27 cellular contexts compared by ENCODE assay signal in the genomic region with DNA sequence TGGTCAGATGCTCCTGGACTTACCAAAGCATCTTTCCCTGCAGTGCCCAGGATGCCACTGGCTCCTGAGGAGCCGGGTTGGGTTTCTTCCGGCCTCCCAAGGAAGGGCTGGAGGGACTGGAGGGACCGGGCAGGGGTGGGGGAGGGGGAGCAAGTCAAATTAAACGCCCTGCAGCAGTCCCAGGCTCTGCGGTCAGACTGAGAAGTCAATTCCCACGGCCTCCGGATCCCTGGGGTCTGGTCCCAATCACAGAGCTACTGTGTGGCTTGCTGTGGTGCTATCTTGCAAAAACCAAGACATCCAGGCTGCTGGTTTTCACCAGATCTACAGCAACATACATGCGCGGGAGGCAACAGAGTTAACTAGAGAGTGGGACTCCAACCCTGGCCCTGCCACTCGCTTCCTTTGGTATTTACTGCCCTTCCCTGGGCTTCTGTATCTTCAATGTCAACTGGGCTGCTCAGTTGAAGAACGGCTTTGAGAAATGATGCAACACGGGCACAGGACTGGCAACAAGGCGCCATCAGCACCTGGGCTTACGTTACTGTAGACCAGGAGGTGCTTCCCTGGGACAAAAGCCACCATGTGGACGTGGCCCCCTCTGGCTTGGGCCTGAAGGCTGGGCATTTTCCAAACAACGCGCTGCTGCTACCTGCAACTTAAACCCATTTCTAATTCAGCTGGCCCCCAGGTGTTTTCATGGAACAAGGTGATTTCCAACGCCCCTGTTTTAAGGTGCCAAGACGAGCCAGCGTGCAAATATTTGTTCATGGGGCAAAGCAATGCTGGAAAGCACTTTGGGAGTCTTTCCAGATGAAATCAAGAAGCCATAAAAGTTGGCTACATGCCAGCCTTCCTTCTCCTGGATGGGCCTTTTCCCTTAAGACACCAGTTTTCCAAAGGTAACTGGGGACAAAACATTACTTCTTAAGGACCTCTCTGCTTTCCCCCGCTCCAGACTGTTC. TPM values are rescaled to one million over a fixed set of nuclear protein-coding genes. Genes with fewer than 3 reads are reported as not detected.
DNase-seq lines count a peak whose midpoint lies in the region; ATAC-seq and TF ChIP-seq lines count a peak whose summit lies in the region.
"Had no signal": no experiment of that assay in that cellular context is flagged by ENCODE, and none has a peak within 500 bp of the region (broad histone marks: within the 10 kb centered on the region; RNA-seq: fewer than 3 reads in every experiment).

No MANE protein-coding gene starts in this region.

- no peak for ATAC-seq in activated CD8-positive, alpha-beta T cell treated with anti-CD3 and anti-CD28 coated beads, Interleukin-2, amount 10 ng/mL, durations not matched to agents 7 days and 5 days
- ATAC-seq in HG03280 (IDR thresholded peaks at IDR 0.05; ENCODE audit: unreplicated experiment), result no peak
- ATAC-seq: activated CD4-positive, CD25-positive, alpha-beta regulatory T cell treated with anti-CD3 and anti-CD28 coated beads, Interleukin-2, amount 50 U/mL, for 24 hours; stimulated activated naive B cell treated with anti-CD40 and anti-IgM and Interleukin-4, amounts not matched to agents 10 μg/mL and 1 μg/mL and 100 μg/mL, for 72 hours had no signal

- no peak overlapping the region for H4K5ac ChIP-seq in H9 (ENCODE audit: insufficient read length, low read depth, low read length)

- H3T11ph ChIP-seq in H9 (ENCODE audit: low read length), result no peak overlapping the region

- H2AFZ ChIP-seq in H9 (ENCODE audit: low read length) (no peak overlapping the region), neural progenitor cell (replicated peaks) (no peak overlapping the region)

- POLR2A ChIA-PET in activated CD8-positive, alpha-beta T cell treated with anti-CD3 and anti-CD28 coated beads, Interleukin-2, amount 10 ng/mL, durations not matched to agents 7 days and 5 days (lab: Charles Lee), result interaction anchor here (1.1 kb wide), 1 partner anchor 9 kb away, joined by 5 read pairs; no protein-coding TSS in a partner anchor

- H3K9me3 Mint-ChIP-seq in activated T-cell treated with anti-CD3 and anti-CD28 coated beads, Interleukin-2, amount 50 U/mL, for 24 hours, result no peaks in the 10 kb centered on the region
- H3K9me3 Mint-ChIP-seq in H9, result no peaks in the 10 kb centered on the region
- no peaks in the 10 kb centered on the region for H3K9me3 Mint-ChIP-seq in activated CD8-positive, alpha-beta T cell treated with anti-CD3 and anti-CD28 coated beads, Interleukin-2, amount 10 ng/mL, durations not matched to agents 7 days and 5 days (ENCODE audit: insufficient read depth)
- H3K9me3 Mint-ChIP-seq in neural progenitor cell, result no peaks in the 10 kb centered on the region
- H3K9me3 Mint-ChIP-seq: stimulated activated naive B cell treated with anti-CD40 and anti-IgM and Interleukin-4, amounts not matched to agents 10 μg/mL and 1 μg/mL and 100 μg/mL, for 72 hours; T-helper 2 cell treated with Interferon-gamma antibody and Interleukin-4, amounts not matched to agents 5 μg/mL and 100 μg/mL, for 36 hours had no signal

- no peak overlapping the region for H3K56ac ChIP-seq in H9 (ENCODE audit: insufficient read length, low read depth, low read length)

- H3K4me1 Mint-ChIP-seq in activated T-cell treated with anti-CD3 and anti-CD28 coated beads, Interleukin-2, amount 50 U/mL, for 24 hours (ENCODE audit: low read depth), result peaks cover 32% of the 10 kb centered on the region
- H3K4me1 Mint-ChIP-seq in H9 (peaks cover 29 to 36% of the 10 kb centered on the region in 2 experiments), neural progenitor cell (peaks cover 2% of the 10 kb centered on the region)
- H3K4me1 Mint-ChIP-seq in activated CD8-positive, alpha-beta T cell treated with anti-CD3 and anti-CD28 coated beads, Interleukin-2, amount 10 ng/mL, durations not matched to agents 7 days and 5 days (ENCODE audit: low read depth), result peaks cover 18% of the 10 kb centered on the region

- H3K14ac ChIP-seq in H9 (ENCODE audit: insufficient read depth, low read length), result no peak overlapping the region; the same call in 1 of the 2 replicates

- H4K8ac ChIP-seq in H9 (replicated peaks; ENCODE audit: insufficient read length, low read depth, low read length), result no peak overlapping the region

- intact Hi-C loops in ascending aorta (cut with DNase I), result no loop called here

- no peak for DNase-seq in activated T-cell treated with anti-CD3 and anti-CD28 coated beads, Interleukin-2, amount 50 U/mL, for 24 hours
- no peak for DNase-seq in activated T-cell treated with anti-CD3 and anti-CD28 coated beads, Interleukin-2, amount 50 U/mL, for 48 hours
- DNase-seq in H9 (no peak), neural progenitor cell (ENCODE audit: low spot score) (no peak), anterior cingulate cortex (lab: John Stamatoyannopoulos, UW) (no peak), ascending aorta (ENCODE audit: low spot score in 2 of 2) (no peak)
- DNase-seq in activated CD8-positive, alpha-beta T cell treated with anti-CD3 and anti-CD28 coated beads, Interleukin-2, amount 10 ng/mL, durations not matched to agents 7 days and 5 days, result no peak
- DNase-seq: activated gamma-delta T cell; hypothalamus; KG1; kidney glomerular epithelial cell; NCI-H1092; NCI-H2029 treated with DMSO at 0.1 percent for 48 hours; NCI-H524 treated with DMSO at 0.1 percent for 48 hours; OCI-M1; stimulated activated CD4-positive, alpha-beta T cell treated with anti-CD3 and anti-CD28 coated beads, Interleukin-15, amount 100 ng/mL, for 24 hours; stimulated activated naive B cell treated with anti-CD40 and anti-IgM and Interleukin-4, amounts not matched to agents 10 μg/mL and 1 μg/mL and 100 μg/mL, for 72 hours had no signal

- H3K79me1 ChIP-seq in H9 (ENCODE audit: insufficient read depth, low read depth, low read length, poor library complexity, severe bottlenecking), result peaks cover 13% of the 10 kb centered on the region

- H3K4ac ChIP-seq in H9 (ENCODE audit: low read depth, low read length), result no peak overlapping the region

- H3K4me3 Mint-ChIP-seq in activated T-cell treated with anti-CD3 and anti-CD28 coated beads, Interleukin-2, amount 50 U/mL, for 24 hours, result no peak overlapping the region
- H3K4me3 Mint-ChIP-seq in H9 (no peak overlapping the region), neural progenitor cell (no peak overlapping the region)
- H3K4me3 Mint-ChIP-seq in activated CD8-positive, alpha-beta T cell treated with anti-CD3 and anti-CD28 coated beads, Interleukin-2, amount 10 ng/mL, durations not matched to agents 7 days and 5 days, result no peak overlapping the region
- H3K4me3 Mint-ChIP-seq: stimulated activated naive B cell treated with anti-CD40 and anti-IgM and Interleukin-4, amounts not matched to agents 10 μg/mL and 1 μg/mL and 100 μg/mL, for 72 hours; T-helper 2 cell treated with Interferon-gamma antibody and Interleukin-4, amounts not matched to agents 5 μg/mL and 100 μg/mL, for 36 hours had no signal

- peaks cover 11% of the 10 kb centered on the region for H3F3A ChIP-seq in neural progenitor cell (ENCODE audit: low read depth)

- H3K27me3 ChIP-seq in H9 (ENCODE audit: insufficient read depth, low read length) (no peaks in the 10 kb centered on the region), neural progenitor cell (no peaks in the 10 kb centered on the region), ascending aorta (no peaks in the 10 kb centered on the region)
- H3K27me3 ChIP-seq: SJSA1, tibial nerve had no signal

- no peak overlapping the region for H2BK5ac ChIP-seq in H9 (ENCODE audit: insufficient read length, low read length)

- H3K27ac ChIP-seq in H9 (ENCODE audit: insufficient read length, low read depth, low read length) (no peak overlapping the region), neural progenitor cell (no peak overlapping the region), ascending aorta (no peak overlapping the region)
- H3K27ac ChIP-seq: HL-60, SJSA1, tibial nerve had no signal

- no peak overlapping the region for H2AK5ac ChIP-seq in H9 (ENCODE audit: insufficient read length, low read length)

- no peak overlapping the region for H3K4me2 ChIP-seq in H9 (ENCODE audit: insufficient read depth, insufficient read length, low read length)
- no peak overlapping the region for H3K4me2 ChIP-seq in neural progenitor cell

- no peak overlapping the region for H2BK20ac ChIP-seq in H9 (ENCODE audit: low read depth, low read length, poor library complexity, severe bottlenecking)

- H3K9ac ChIP-seq in H9 (ENCODE audit: extremely low read depth, insufficient read length, low read length) (no peak overlapping the region), neural progenitor cell (no peak overlapping the region)

- no peak overlapping the region for H4K91ac ChIP-seq in H9 (ENCODE audit: insufficient read length, low read depth, low read length)

- H3K23ac ChIP-seq in H9 (ENCODE audit: insufficient read length, low read depth, low read length), result no peak overlapping the region

- H3K27me3 Mint-ChIP-seq in activated T-cell treated with anti-CD3 and anti-CD28 coated beads, Interleukin-2, amount 50 U/mL, for 24 hours, result no peaks in the 10 kb centered on the region
- H3K27me3 Mint-ChIP-seq in H9 (ENCODE audit: low read depth) (no peaks in the 10 kb centered on the region; the same call in 1 of the 2 replicates), neural progenitor cell (ENCODE audit: insufficient read depth, low read depth) (peaks cover 8% of the 10 kb centered on the region)
- H3K27me3 Mint-ChIP-seq in activated CD8-positive, alpha-beta T cell treated with anti-CD3 and anti-CD28 coated beads, Interleukin-2, amount 10 ng/mL, durations not matched to agents 7 days and 5 days (ENCODE audit: low read depth), result no peaks in the 10 kb centered on the region
- H3K27me3 Mint-ChIP-seq: stimulated activated naive B cell treated with anti-CD40 and anti-IgM and Interleukin-4, amounts not matched to agents 10 μg/mL and 1 μg/mL and 100 μg/mL, for 72 hours had no signal

- H3K4me1 ChIP-seq in H9 (ENCODE audit: insufficient read depth, low read length), result peaks cover 8% of the 10 kb centered on the region; the same call in 1 of the 2 replicates
- no peaks in the 10 kb centered on the region for H3K4me1 ChIP-seq in neural progenitor cell
- H3K4me1 ChIP-seq in ascending aorta, result no peaks in the 10 kb centered on the region
- H3K4me1 ChIP-seq: SJSA1 had no signal

- H3K4me3 ChIP-seq in neural progenitor cell (no peak overlapping the region), ascending aorta (no peak overlapping the region)
- H3K4me3 ChIP-seq: SJSA1, tibial nerve had no signal

- no peaks in the 10 kb centered on the region for H3K23me2 ChIP-seq in H9 (ENCODE audit: insufficient read length, low read depth, low read length, poor library complexity, severe bottlenecking)

- H2BK15ac ChIP-seq in H9 (ENCODE audit: low read depth, low read length), result no peak overlapping the region

- peak overlapping the region; percentile 76 for H3K27ac Mint-ChIP-seq in activated T-cell treated with anti-CD3 and anti-CD28 coated beads, Interleukin-2, amount 50 U/mL, for 24 hours
- H3K27ac Mint-ChIP-seq in H9 (peak overlapping the region; percentile 66 to 80 (median 71)), neural progenitor cell (peak overlapping the region; percentile 46)
- peak overlapping the region; percentile 18 for H3K27ac Mint-ChIP-seq in activated CD8-positive, alpha-beta T cell treated with anti-CD3 and anti-CD28 coated beads, Interleukin-2, amount 10 ng/mL, durations not matched to agents 7 days and 5 days
- H3K27ac Mint-ChIP-seq: stimulated activated naive B cell treated with anti-CD40 and anti-IgM and Interleukin-4, amounts not matched to agents 10 μg/mL and 1 μg/mL and 100 μg/mL, for 72 hours; T-helper 2 cell treated with Interferon-gamma antibody and Interleukin-4, amounts not matched to agents 5 μg/mL and 100 μg/mL, for 36 hours had no signal

- WGBS in H9 (ENCODE audit: extremely low coverage, insufficient read length, low lambda C conversion rate), result no CpG with 5 or more reads among the region's 21 CpGs

- H3K36me3 ChIP-seq in neural progenitor cell (no peaks in the 10 kb centered on the region), ascending aorta (peaks cover 41 to 49% of the 10 kb centered on the region in 2 donors)

- H3K79me2 ChIP-seq in H9 (ENCODE audit: insufficient read depth, low read length) (peaks cover 59% of the 10 kb centered on the region; the same call in 1 of the 2 replicates), neural progenitor cell (ENCODE audit: low read depth) (peaks cover 91% of the 10 kb centered on the region)

- H2BK120ac ChIP-seq in H9 (ENCODE audit: low read depth, low read length, poor library complexity, severe bottlenecking), result no peak overlapping the region

- CTCF ChIA-PET in activated CD8-positive, alpha-beta T cell treated with anti-CD3 and anti-CD28 coated beads, Interleukin-2, amount 10 ng/mL, durations not matched to agents 7 days and 5 days (lab: Charles Lee), result no interaction called here

- H2BK12ac ChIP-seq in H9 (ENCODE audit: insufficient read length, low read depth, low read length), result no peak overlapping the region

- H3K9me3 ChIP-seq in H9 (ENCODE audit: control insufficient read depth, low read depth, low read length) (no peaks in the 10 kb centered on the region), neural progenitor cell (ENCODE audit: low read depth) (no peaks in the 10 kb centered on the region), ascending aorta (no peaks in the 10 kb centered on the region)
- H3K9me3 ChIP-seq: SJSA1, tibial nerve had no signal

- peaks cover 6% of the 10 kb centered on the region for H4K20me1 ChIP-seq in H9 (ENCODE audit: control insufficient read depth, insufficient read depth, insufficient read length)
- H4K20me1 ChIP-seq in neural progenitor cell (ENCODE audit: low read depth), result peaks cover 97% of the 10 kb centered on the region

- no peak overlapping the region for H3K18ac ChIP-seq in H9 (ENCODE audit: insufficient read length, low read depth, low read length)

- peaks cover 87% of the 10 kb centered on the region for H3K36me3 Mint-ChIP-seq in activated T-cell treated with anti-CD3 and anti-CD28 coated beads, Interleukin-2, amount 50 U/mL, for 24 hours (ENCODE audit: low read depth)
- H3K36me3 Mint-ChIP-seq in H9 (ENCODE audit: insufficient read depth in 1 of 3, low read depth in 3 of 3), result peaks cover 67 to 89% (median 86%) of the 10 kb centered on the region in 3 experiments
- peaks cover 61% of the 10 kb centered on the region for H3K36me3 Mint-ChIP-seq in activated CD8-positive, alpha-beta T cell treated with anti-CD3 and anti-CD28 coated beads, Interleukin-2, amount 10 ng/mL, durations not matched to agents 7 days and 5 days (ENCODE audit: low read depth)
- peaks cover 41% of the 10 kb centered on the region for H3K36me3 Mint-ChIP-seq in neural progenitor cell

- no peak for TF ChIP-seq CTCF in H9 (conservative IDR thresholded peaks at IDR 0.05)
- no peak for TF ChIP-seq CTCF in neural progenitor cell (IDR thresholded peaks at IDR 0.05)
- TF ChIP-seq CTCF in ascending aorta (IDR thresholded peaks at IDR 0.05), result no peak

RNA-seq across cellular contexts. Expression of a gene that starts 11.5 kb away (rescaled TPM):
- total RNA-seq in H9 (2021) (473 and 474 TPM in 2 replicates), neural progenitor cell (ENCODE audit: low replicate concordance) (126 and 165 TPM in 2 replicates), ascending aorta (57.2 TPM)
- 100 to 1,000 TPM; 151 to 152 TPM for total RNA-seq in activated CD8-positive, alpha-beta T cell treated with anti-CD3 and anti-CD28 coated beads, Interleukin-2, amount 10 ng/mL, durations not matched to agents 7 days and 5 days

RNA-seq across cellular contexts. Expression of a gene that starts 56.0 kb away (rescaled TPM):
- total RNA-seq in H9 (2021) (not detected in 2 replicates), neural progenitor cell (ENCODE audit: low replicate concordance) (not detected in 2 replicates), ascending aorta (not detected)
- not detected for total RNA-seq in activated CD8-positive, alpha-beta T cell treated with anti-CD3 and anti-CD28 coated beads, Interleukin-2, amount 10 ng/mL, durations not matched to agents 7 days and 5 days
- total RNA-seq: astrocyte, H4, mononuclear cell, renal cortical epithelial cell, SJSA1, tibial nerve had no signal

Comparison
In these comparisons a context has a peak if more than half of its experiments do, and no peak if none do; other contexts are left out.
1. H3K27ac Mint-ChIP-seq: peak in every context shown above with its lines; median percentile 76 in activated T-cell treated with anti-CD3 and anti-CD28 coated beads, Interleukin-2, amount 50 U/mL, for 24 hours; 71 in H9; 46 in neural progenitor cell; 18 in activated CD8-positive, alpha-beta T cell treated with anti-CD3 and anti-CD28 coated beads, Interleukin-2, amount 10 ng/mL, durations not matched to agents 7 days and 5 days.